ENCODE assay signal across 9 cellular contexts in the genomic region with DNA sequence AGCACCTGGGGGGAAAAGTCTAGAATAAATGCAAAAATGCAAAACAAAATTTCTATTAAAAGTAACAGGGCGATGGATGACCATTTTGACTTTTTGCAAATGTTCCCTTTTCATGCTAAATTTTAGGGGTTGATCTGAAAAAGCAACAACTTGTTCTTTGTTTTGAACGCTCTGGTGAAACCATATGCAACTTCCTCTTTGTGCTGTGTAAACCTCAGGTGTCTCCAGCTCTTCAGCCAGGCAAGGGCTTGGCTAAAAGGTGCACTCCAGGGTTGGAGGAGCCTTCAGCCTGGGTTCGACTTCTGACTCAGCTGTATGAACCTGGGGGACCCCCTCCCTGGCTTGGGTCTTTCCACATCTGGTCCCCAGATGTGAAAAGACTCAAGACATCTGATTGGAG. TPM values are rescaled to one million over a fixed set of nuclear protein-coding genes. Genes with fewer than 3 reads are reported as not detected.
DNase-seq lines count a peak whose midpoint lies in the region; ATAC-seq and TF ChIP-seq lines count a peak whose summit lies in the region.
"Had no signal": no experiment of that assay in that cellular context is flagged by ENCODE, and none has a peak within 500 bp of the region (broad histone marks: within the 10 kb centered on the region; RNA-seq: fewer than 3 reads in every experiment).

No MANE protein-coding gene starts in this region.

- no peaks in the 10 kb centered on the region for H3K27me3 Mint-ChIP-seq in activated T-cell treated with anti-CD3 and anti-CD28 coated beads, Interleukin-2, amount 50 U/mL, for 24 hours
- no peaks in the 10 kb centered on the region for H3K27me3 Mint-ChIP-seq in stimulated activated naive CD8-positive, alpha-beta T cell treated with anti-CD3 and anti-CD28 coated beads, Interleukin-15, amount 100 ng/mL, for 72 hours

- peak overlapping the region; percentile 79 for H3K27ac Mint-ChIP-seq in activated T-cell treated with anti-CD3 and anti-CD28 coated beads, Interleukin-2, amount 50 U/mL, for 24 hours
- H3K27ac Mint-ChIP-seq in stimulated activated naive CD8-positive, alpha-beta T cell treated with anti-CD3 and anti-CD28 coated beads, Interleukin-15, amount 100 ng/mL, for 72 hours: peak overlapping the region; percentile 50 to 60

- peak overlapping the region; percentile 30 to 82 (median 56) for H3K27ac ChIP-seq in Peyer's patch

- peaks cover 0 to 41% (median 12%) of the 10 kb centered on the region in 4 donors for H3K4me1 ChIP-seq in Peyer's patch

- TF ChIP-seq POLR2A in Peyer's patch (IDR thresholded peaks at IDR 0.05): no peak

- TF ChIP-seq CTCF in Peyer's patch (IDR thresholded peaks at IDR 0.05): no peak

- peaks cover 75% of the 10 kb centered on the region for H3K4me1 Mint-ChIP-seq in activated T-cell treated with anti-CD3 and anti-CD28 coated beads, Interleukin-2, amount 50 U/mL, for 24 hours (ENCODE audit: low read depth)
- H3K4me1 Mint-ChIP-seq in stimulated activated naive CD8-positive, alpha-beta T cell treated with anti-CD3 and anti-CD28 coated beads, Interleukin-15, amount 100 ng/mL, for 72 hours: peaks cover 66% of the 10 kb centered on the region

- H3K36me3 Mint-ChIP-seq in activated T-cell treated with anti-CD3 and anti-CD28 coated beads, Interleukin-2, amount 50 U/mL, for 24 hours (ENCODE audit: low read depth): peaks cover 97% of the 10 kb centered on the region

- DNase-seq in activated T-cell treated with anti-CD3 and anti-CD28 coated beads, Interleukin-2, amount 50 U/mL, for 24 hours: peak; percentile 26
- DNase-seq in activated T-cell treated with anti-CD3 and anti-CD28 coated beads for 4 hours: no peak
- DNase-seq in Peyer's patch: peak in 2 of 3 donors; percentile 54 to 75
- no peak for DNase-seq in stimulated activated naive CD8-positive, alpha-beta T cell treated with anti-CD3 and anti-CD28 coated beads, Interleukin-15, amount 100 ng/mL, for 72 hours
- no peak for DNase-seq in SW 1271 (lab: John Stamatoyannopoulos, UW)
- DNase-seq in NCI-H82 (lab: John Stamatoyannopoulos, UW): no peak
- DNase-seq in NCI-H128 (lab: John Stamatoyannopoulos, UW; ENCODE audit: unreplicated experiment): no peak
- DNase-seq: T1000 had no signal

- H3K36me3 ChIP-seq in Peyer's patch: peaks cover 0 to 82% (median 0%) of the 10 kb centered on the region in 3 donors

- no peak overlapping the region for H3K4me3 ChIP-seq in Peyer's patch

- H3K9me3 ChIP-seq in Peyer's patch: no peaks in the 10 kb centered on the region

- H3K9me3 Mint-ChIP-seq in activated T-cell treated with anti-CD3 and anti-CD28 coated beads, Interleukin-2, amount 50 U/mL, for 24 hours: no peaks in the 10 kb centered on the region
- no peaks in the 10 kb centered on the region for H3K9me3 Mint-ChIP-seq in stimulated activated naive CD8-positive, alpha-beta T cell treated with anti-CD3 and anti-CD28 coated beads, Interleukin-15, amount 100 ng/mL, for 72 hours

- peak; percentile 62 for ATAC-seq in HG02870 (IDR thresholded peaks at IDR 0.05; ENCODE audit: unreplicated experiment)
- ATAC-seq in stimulated activated naive CD8-positive, alpha-beta T cell treated with anti-CD3 and anti-CD28 coated beads, Interleukin-15, amount 100 ng/mL, for 72 hours: peak; percentile 75

- no peaks in the 10 kb centered on the region for H3K27me3 ChIP-seq in Peyer's patch

- no peak overlapping the region for H3K4me3 Mint-ChIP-seq in activated T-cell treated with anti-CD3 and anti-CD28 coated beads, Interleukin-2, amount 50 U/mL, for 24 hours
- H3K4me3 Mint-ChIP-seq in stimulated activated naive CD8-positive, alpha-beta T cell treated with anti-CD3 and anti-CD28 coated beads, Interleukin-15, amount 100 ng/mL, for 72 hours: no peak overlapping the region

RNA-seq across cellular contexts. Expression of gene IRF8, which starts 9.5 kb away (rescaled TPM):
- total RNA-seq in Peyer's patch: 100 to 1,000 TPM in 2 of 4 donors, 10 to 100 TPM in 2; 39.8 to 191 (median 93.2) TPM

Comparison
In these comparisons a context has a peak if more than half of its experiments do, and no peak if none do; other contexts are left out.
1. DNase-seq: peak in activated T-cell treated with anti-CD3 and anti-CD28 coated beads, Interleukin-2, amount 50 U/mL, for 24 hours (single experiment) and Peyer's patch (2 of 3); none in activated T-cell treated with anti-CD3 and anti-CD28 coated beads for 4 hours (single experiment), stimulated activated naive CD8-positive, alpha-beta T cell treated with anti-CD3 and anti-CD28 coated beads, Interleukin-15, amount 100 ng/mL, for 72 hours (0 of 2), SW 1271 (0 of 2), NCI-H82 (single experiment) and NCI-H128 (single experiment).